15 cellular contexts compared by ENCODE assay signal in the genomic region with DNA sequence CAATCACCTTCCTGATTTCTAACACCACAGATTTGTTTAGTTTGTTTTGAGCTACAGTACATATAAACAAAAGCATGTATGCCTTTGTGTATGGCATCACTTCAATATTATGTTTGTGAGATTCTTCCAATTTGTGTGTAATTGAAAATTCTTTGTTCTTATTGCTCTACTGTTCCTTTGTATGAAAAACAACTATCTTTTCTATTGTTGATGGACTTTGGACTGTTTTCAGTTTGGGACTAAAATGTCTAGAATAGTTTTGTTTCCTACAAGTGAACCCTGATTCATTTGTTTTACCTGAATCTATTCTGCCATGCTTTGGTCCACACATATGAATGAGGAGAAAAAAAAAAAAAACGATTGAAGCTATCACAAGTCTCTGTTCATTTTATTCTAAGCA.
"Had no signal": no experiment of that assay in that cellular context is flagged by ENCODE, and none has a peak within 500 bp of the region (broad histone marks: within the 10 kb centered on the region; RNA-seq: fewer than 3 reads in every experiment).

No MANE protein-coding gene starts in this region.

- H3K4me3 ChIP-seq: colonic mucosa, left lung, lower lobe of right lung, skin epidermis had no signal

- H3K27ac Mint-ChIP-seq: immature natural killer cell; natural killer cell treated with Interleukin-12 subunit alpha and Interleukin-12 subunit beta and Interleukin-15 and Interleukin-18, amount 100 ng/mL, for 72 hours had no signal

- H3K36me3 ChIP-seq: colonic mucosa, left lung, lower lobe of right lung, sigmoid colon had no signal

- H3K9me3 ChIP-seq: colonic mucosa, left lung, lower lobe of right lung, sigmoid colon had no signal

- H3K4me1 ChIP-seq: colonic mucosa, left lung, lower lobe of right lung had no signal

- DNase-seq: colonic mucosa; dermis blood vessel endothelial cell; foreskin keratinocyte; immature natural killer cell; left lung; lower lobe of right lung; mesenchymal stem cell; midbrain; posterior cingulate gyrus; sigmoid colon; stimulated activated CD4-positive, alpha-beta T cell treated with anti-CD3 and anti-CD28 coated beads, Interleukin-12 subunit alpha, Interleukin-12 subunit beta, amount 100 ng/mL, for 4 hours; stimulated activated naive CD4-positive, alpha-beta T cell; trophoblast cell had no signal

- H3K27ac ChIP-seq: colonic mucosa, foreskin keratinocyte, left lung, lower lobe of right lung, sigmoid colon, skin epidermis had no signal

- ATAC-seq: foreskin keratinocyte; left lung; lower lobe of right lung; natural killer cell treated with Interleukin-12 subunit alpha and Interleukin-12 subunit beta and Interleukin-15 and Interleukin-18, amount 100 ng/mL, for 72 hours had no signal

- H3K9me3 Mint-ChIP-seq: natural killer cell treated with Interleukin-12 subunit alpha and Interleukin-12 subunit beta and Interleukin-15 and Interleukin-18, amount 100 ng/mL, for 72 hours had no signal
